ENCODE assay signal across 28 cellular contexts in genomic region chr11:134955281-134955680, GRCh38.
"Had no signal": no experiment of that assay in that cellular context is flagged by ENCODE, and none has a peak within 500 bp of the region (broad histone marks: within the 10 kb centered on the region; RNA-seq: fewer than 3 reads in every experiment).

No MANE protein-coding gene starts in this region.

- H3K27ac ChIP-seq: pancreas, prostate gland, right lobe of liver, sigmoid colon, suprapubic skin, testis, tibial artery, transverse colon, upper lobe of left lung, uterus had no signal

- H3K9me3 Mint-ChIP-seq: naive thymus-derived CD8-positive, alpha-beta T cell; natural killer cell treated with Interleukin-12 subunit alpha and Interleukin-12 subunit beta and Interleukin-15 and Interleukin-18, amount 100 ng/mL, for 72 hours; nephron progenitor cell; neural crest cell; stimulated activated naive CD8-positive, alpha-beta T cell treated with anti-CD3 and anti-CD28 coated beads, Interleukin-15, amount 100 ng/mL, for 72 hours had no signal

- H3K36me3 ChIP-seq: pancreas, prostate gland, right lobe of liver, sigmoid colon, suprapubic skin, tibial artery, transverse colon, upper lobe of left lung, uterus had no signal

- H3K4me1 ChIP-seq: pancreas, prostate gland, right lobe of liver, suprapubic skin, testis, transverse colon, upper lobe of left lung, uterus had no signal

- FAIRE-seq: pancreas, small intestine had no signal

- H3K4me3 Mint-ChIP-seq: naive B cell; naive thymus-derived CD8-positive, alpha-beta T cell; natural killer cell treated with Interleukin-12 subunit alpha and Interleukin-12 subunit beta and Interleukin-15 and Interleukin-18, amount 100 ng/mL, for 72 hours; nephron progenitor cell; neural crest cell; stimulated activated memory B cell treated with anti-CD40 and anti-IgM and Interleukin-4, amounts not matched to agents 10 μg/mL and 1 μg/mL and 100 μg/mL, for 72 hours; stimulated activated naive CD8-positive, alpha-beta T cell treated with anti-CD3 and anti-CD28 coated beads, Interleukin-15, amount 100 ng/mL, for 72 hours had no signal

- H3K4me1 Mint-ChIP-seq: naive B cell; stimulated activated memory B cell treated with anti-CD40 and anti-IgM and Interleukin-4, amounts not matched to agents 10 μg/mL and 1 μg/mL and 100 μg/mL, for 72 hours; stimulated activated naive CD8-positive, alpha-beta T cell treated with anti-CD3 and anti-CD28 coated beads, Interleukin-15, amount 100 ng/mL, for 72 hours had no signal

- H3K36me3 Mint-ChIP-seq: naive B cell; naive thymus-derived CD8-positive, alpha-beta T cell; natural killer cell treated with Interleukin-12 subunit alpha and Interleukin-12 subunit beta and Interleukin-15 and Interleukin-18, amount 100 ng/mL, for 72 hours; stimulated activated memory B cell treated with anti-CD40 and anti-IgM and Interleukin-4, amounts not matched to agents 10 μg/mL and 1 μg/mL and 100 μg/mL, for 72 hours had no signal

- H3K4me3 ChIP-seq: pancreas, prostate gland, right lobe of liver, sigmoid colon, suprapubic skin, testis, tibial artery, transverse colon, upper lobe of left lung, uterus had no signal

- H3K27ac Mint-ChIP-seq: naive B cell; naive thymus-derived CD8-positive, alpha-beta T cell; natural killer cell treated with Interleukin-12 subunit alpha and Interleukin-12 subunit beta and Interleukin-15 and Interleukin-18, amount 100 ng/mL, for 72 hours; nephron progenitor cell; stimulated activated memory B cell treated with anti-CD40 and anti-IgM and Interleukin-4, amounts not matched to agents 10 μg/mL and 1 μg/mL and 100 μg/mL, for 72 hours had no signal

- H3K9me3 ChIP-seq: pancreas, prostate gland, right lobe of liver, sigmoid colon, suprapubic skin, testis, tibial artery, transverse colon, upper lobe of left lung, uterus had no signal

- DNase-seq: naive B cell; naive thymus-derived CD8-positive, alpha-beta T cell; nephron progenitor cell; occipital lobe; pancreas; retina; right cardiac atrium; right lobe of liver; sigmoid colon; small intestine; stimulated activated CD4-positive, alpha-beta T cell treated with anti-CD3 and anti-CD28 coated beads, Interleukin-1b, Interleukin-23, amount 100 ng/mL, for 48 hours; stimulated activated CD4-positive, alpha-beta T cell treated with anti-CD3 and anti-CD28 coated beads, Interleukin-4, amount 100 ng/mL, for 1 hour; stimulated activated CD4-positive, alpha-beta T cell treated with anti-CD3 and anti-CD28 coated beads, Interleukin-4, amount 100 ng/mL, for 4 hours; stimulated activated CD8-positive, alpha-beta memory T cell treated with anti-CD3 and anti-CD28 coated beads, Interleukin-4, amount 100 ng/mL, for 48 hours; stimulated activated naive CD4-positive, alpha-beta T cell; stimulated activated naive CD8-positive, alpha-beta T cell treated with anti-CD3 and anti-CD28 coated beads, Interleukin-15, amount 100 ng/mL, for 72 hours; stimulated activated naive CD8-positive, alpha-beta T cell treated with anti-CD3 and anti-CD28 coated beads, Interleukin-15, Interleukin-2, amounts not matched to agents 100 U/mL and 50 U/mL, for 24 hours; substantia nigra; testis; tibial artery; transverse colon; upper lobe of left lung; uterus had no signal

- H3K27me3 ChIP-seq: pancreas, right lobe of liver, sigmoid colon, suprapubic skin, testis, tibial artery, transverse colon, upper lobe of left lung, uterus had no signal
